10 cellular contexts compared by ENCODE assay signal in the genomic region with DNA sequence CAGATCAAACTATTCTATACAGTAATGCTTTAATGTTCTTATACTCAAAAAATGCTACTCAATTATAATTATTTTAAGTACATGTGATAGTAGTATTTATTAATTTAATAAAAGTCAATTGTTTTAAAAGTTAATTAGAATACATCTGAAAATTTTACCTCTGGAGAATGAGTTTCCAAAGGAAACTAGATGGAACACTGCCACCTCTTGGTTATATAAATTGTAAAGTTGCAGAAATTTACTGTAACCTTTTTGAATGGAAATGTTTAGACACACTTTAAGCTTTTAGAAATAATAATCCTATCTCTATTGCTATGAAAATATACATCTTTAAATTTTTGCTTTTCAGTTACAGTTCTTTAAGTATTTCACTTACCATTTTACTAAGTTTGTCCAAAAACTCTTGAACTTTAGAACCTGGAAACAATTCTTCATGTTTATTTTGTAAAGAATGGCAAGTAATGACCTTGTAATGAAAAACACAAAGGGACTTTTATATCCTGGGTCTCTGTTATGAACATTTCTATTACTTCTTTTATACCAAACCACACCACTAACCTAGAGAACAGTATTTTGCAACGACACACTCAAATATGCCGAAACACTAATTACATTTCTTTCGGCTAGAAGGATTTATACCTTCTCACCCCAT. TPM values are rescaled to one million over a fixed set of nuclear protein-coding genes. Genes with fewer than 3 reads are reported as not detected.
DNase-seq lines count a peak whose midpoint lies in the region; ATAC-seq, FAIRE-seq and TF ChIP-seq lines count a peak whose summit lies in the region.
"Had no signal": no experiment of that assay in that cellular context is flagged by ENCODE, and none has a peak within 500 bp of the region (broad histone marks: within the 10 kb centered on the region; RNA-seq: fewer than 3 reads in every experiment).

No MANE protein-coding gene starts in this region.

- CTCF ChIA-PET in H1 (lab: Charles Lee; ENCODE audit: partially characterized antibody) = interaction anchor here (1.0 to 2.2 kb wide), 7 partner anchors 10 to 404 kb away, joined by 3 to 7 read pairs (median 4); no protein-coding TSS in a partner anchor

- TF ChIP-seq CTCF in H1 (IDR thresholded peaks at IDR 0.05; ENCODE audit: control extremely low read depth in 1 of 3, insufficient read depth in 1 of 3, low read depth in 1 of 3, low read length in 3 of 3) = peak in 2 of 3 experiments; percentile 19 to 26; a peak in 2 of 4 replicates
- peak; percentile 43 for TF ChIP-seq CTCF in parathyroid adenoma (IDR thresholded peaks at IDR 0.05)

- no peak overlapping the region for H2BK5ac ChIP-seq in H1 (ENCODE audit: low read depth, low read length)

- H3K27me3 ChIP-seq in H1 (replicated peaks in 1 of 4; ENCODE audit: control insufficient read depth in 3 of 4, extremely low read depth in 1 of 4, insufficient read depth in 3 of 4, low read length in 3 of 4) = no peaks in the 10 kb centered on the region
- no peaks in the 10 kb centered on the region for H3K27me3 ChIP-seq in parathyroid adenoma (ENCODE audit: control insufficient read depth, insufficient read depth, low read length)

- no peaks in the 10 kb centered on the region for H3K9me3 ChIP-seq in H1 (ENCODE audit: insufficient read depth in 2 of 2, low read depth in 1 of 2, low read length in 1 of 2)
- no peaks in the 10 kb centered on the region for H3K9me3 ChIP-seq in parathyroid adenoma (ENCODE audit: control insufficient read depth, low read length)

- FAIRE-seq in H1 (lab: Jason Lieb, UNC) = no peak

- no peaks in the 10 kb centered on the region for H4K20me1 ChIP-seq in H1 (replicated peaks in 1 of 2; ENCODE audit: control insufficient read depth in 1 of 2, insufficient read depth in 2 of 2, low read length in 2 of 2)

- no peak overlapping the region for H4K8ac ChIP-seq in H1 (ENCODE audit: extremely low read depth, insufficient read depth, low read length)

- no peak overlapping the region for H3K23ac ChIP-seq in H1 (ENCODE audit: insufficient read length)

- H3K79me2 ChIP-seq in H1 (ENCODE audit: control insufficient read depth in 1 of 2, insufficient read depth in 2 of 2, low read length in 2 of 2) (no peaks in the 10 kb centered on the region), parathyroid adenoma (no peaks in the 10 kb centered on the region)

- H3K4me3 ChIP-seq in H1 (ENCODE audit: extremely low read depth in 1 of 4, insufficient read depth in 2 of 4, low read depth in 3 of 4, low read length in 4 of 4) = no peak overlapping the region
- H3K4me3 ChIP-seq in parathyroid adenoma (ENCODE audit: low read depth, low read length) = no peak overlapping the region

- no peak overlapping the region for H3K18ac ChIP-seq in H1 (ENCODE audit: extremely low read depth, low read length)

- H3K9ac ChIP-seq in H1 (replicated peaks in 1 of 4; ENCODE audit: extremely low read depth in 1 of 4, low read depth in 3 of 4, low read length in 3 of 4) (no peak overlapping the region), parathyroid adenoma (no peak overlapping the region)

- ATAC-seq in HG03196 (IDR thresholded peaks at IDR 0.05; ENCODE audit: unreplicated experiment) (no peak), HG03135 (IDR thresholded peaks at IDR 0.05; ENCODE audit: unreplicated experiment) (no peak)
- ATAC-seq: activated CD8-positive, alpha-beta memory T cell treated with anti-CD3 and anti-CD28 coated beads, Interleukin-2, amount 10 ng/mL, durations not matched to agents 7 days and 5 days had no signal

- no peak overlapping the region for H4K91ac ChIP-seq in H1 (replicated peaks; ENCODE audit: insufficient read length, low read length)

- 100% methylated on average over 3 of the region's 3 CpGs; no CpG with 5 or more reads in 1 of the 2 experiments for WGBS in H1 (ENCODE audit: extremely low coverage in 1 of 2, insufficient coverage in 1 of 2, insufficient read length in 1 of 2, insufficient replicate concordance in 2 of 2, low coverage in 1 of 2, low lambda C conversion rate in 2 of 2, missing lambda C conversion rate in 1 of 2), 2 experiments

- no peak overlapping the region for H2BK120ac ChIP-seq in H1 (replicated peaks; ENCODE audit: low read depth, low read length)

- no peaks in the 10 kb centered on the region for H3K23me2 ChIP-seq in H1 (ENCODE audit: low read depth, low read length)

- H3K4me1 ChIP-seq in H1 (replicated peaks in 1 of 4; ENCODE audit: control insufficient read depth in 3 of 4, insufficient read depth in 4 of 4, low read length in 3 of 4) (no peaks in the 10 kb centered on the region), parathyroid adenoma (peaks cover 9% of the 10 kb centered on the region)

- H3K4me2 ChIP-seq in H1 (ENCODE audit: insufficient read depth in 1 of 2, low read depth in 2 of 2, low read length in 2 of 2) = no peak overlapping the region
- no peak overlapping the region for H3K4me2 ChIP-seq in parathyroid adenoma (ENCODE audit: low read length)

- H3K14ac ChIP-seq in H1 (ENCODE audit: insufficient read length) = no peak overlapping the region

- POLR2A ChIA-PET in H1 (lab: Charles Lee; ENCODE audit: partially characterized antibody) = no interaction called here

- H3K27ac ChIP-seq in H1 (ENCODE audit: low read depth, low read length) = no peak overlapping the region
- no peak overlapping the region for H3K27ac ChIP-seq in parathyroid adenoma
- no peak overlapping the region for H3K27ac ChIP-seq in caudate nucleus (ENCODE audit: low read depth, low read length)

- no peak overlapping the region for H3K4ac ChIP-seq in H1 (replicated peaks; ENCODE audit: insufficient read length, low read depth, low read length)

- TF ChIP-seq POLR2A in H1 (IDR thresholded peaks at IDR 0.05; ENCODE audit: control extremely low read depth in 1 of 2, low read depth in 2 of 2, low read length in 2 of 2) = no peak

- no peak overlapping the region for H2BK20ac ChIP-seq in H1 (ENCODE audit: low read length)

- DNase-seq in DMS79 treated with DMSO at 0.1 percent for 48 hours (lab: John Stamatoyannopoulos, UW) (peak; percentile 8), DMS79 (lab: John Stamatoyannopoulos, UW) (no peak), NCI-H1105 treated with DMSO at 0.1 percent for 48 hours (lab: John Stamatoyannopoulos, UW) (peak; percentile 40), H1 (ENCODE audit: low read depth in 1 of 2, low spot score in 2 of 2) (no peak), caudate nucleus (lab: John Stamatoyannopoulos, UW) (no peak)
- DNase-seq: activated CD8-positive, alpha-beta memory T cell treated with anti-CD3 and anti-CD28 coated beads, Interleukin-2, amount 10 ng/mL, durations not matched to agents 7 days and 5 days; NCI-H1092 treated with DMSO at 0.1 percent for 48 hours had no signal

- peak in 1 of 2 experiments; percentile 62 for TF ChIP-seq RAD21 in H1 (IDR thresholded peaks at IDR 0.05 in 1 of 2, conservative IDR thresholded peaks at IDR 0.05 in 1 of 2; ENCODE audit: low read depth in 2 of 2, low read length in 2 of 2)

- H3K79me1 ChIP-seq in H1 (ENCODE audit: low read depth, low read length) = no peaks in the 10 kb centered on the region

- H4K5ac ChIP-seq in H1 (ENCODE audit: insufficient read length, low read depth, low read length) = no peak overlapping the region

- H2AK5ac ChIP-seq in H1 (ENCODE audit: low read depth, low read length) = no peak overlapping the region

- H2AFZ ChIP-seq in H1 (ENCODE audit: low read length) (no peak overlapping the region), parathyroid adenoma (no peak overlapping the region)

- no peak for TF ChIP-seq EP300 in H1 (IDR thresholded peaks at IDR 0.05; ENCODE audit: borderline replicate concordance in 1 of 2, low read depth in 2 of 2, low read length in 2 of 2)

- H2BK12ac ChIP-seq in H1 (ENCODE audit: low read depth, low read length) = no peak overlapping the region

- H2BK15ac ChIP-seq in H1 (ENCODE audit: low read length) = no peak overlapping the region

- H3K36me3 ChIP-seq in H1 (ENCODE audit: control insufficient read depth in 2 of 4, insufficient read depth in 4 of 4, low read length in 3 of 4) (no peaks in the 10 kb centered on the region), parathyroid adenoma (ENCODE audit: control insufficient read depth, insufficient read depth, low read length) (no peaks in the 10 kb centered on the region)

- H3K56ac ChIP-seq in H1 (replicated peaks; ENCODE audit: insufficient read length, low read depth, low read length) = no peak overlapping the region

TF ChIP-seq in H1, 55 proteins besides CTCF, POLR2A, EP300 and RAD21:
- TF ChIP-seq TBP (IDR thresholded peaks at IDR 0.05; ENCODE audit: low read depth, low read length) (no peak), CHD2 (IDR thresholded peaks at IDR 0.05; ENCODE audit: low read length) (no peak), HDAC6 (IDR thresholded peaks at IDR 0.05; ENCODE audit: low read depth, low read length) (no peak), GTF2F1 (IDR thresholded peaks at IDR 0.05; ENCODE audit: borderline replicate concordance, low read depth, low read length) (no peak), PHF8 (conservative IDR thresholded peaks at IDR 0.05; ENCODE audit: low read depth, low read length) (no peak), EZH2 (IDR thresholded peaks at IDR 0.05; ENCODE audit: low read depth, low read length, severe bottlenecking) (no peak), SIRT6 (IDR thresholded peaks at IDR 0.05; ENCODE audit: low read length) (no peak), CREB1 (IDR thresholded peaks at IDR 0.05) (no peak), HDAC2 (IDR thresholded peaks at IDR 0.05; ENCODE audit: borderline replicate concordance in 1 of 2, low read depth in 2 of 2, low read length in 2 of 2) (no peak), CEBPB (IDR thresholded peaks at IDR 0.05; ENCODE audit: low read depth, low read length) (no peak)
- TF ChIP-seq, protein P1, sequence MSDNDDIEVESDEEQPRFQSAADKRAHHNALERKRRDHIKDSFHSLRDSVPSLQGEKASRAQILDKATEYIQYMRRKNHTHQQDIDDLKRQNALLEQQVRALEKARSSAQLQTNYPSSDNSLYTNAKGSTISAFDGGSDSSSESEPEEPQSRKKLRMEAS (IDR thresholded peaks at IDR 0.05) = no peak
TF ChIP-seq in H1: peak in this region for 0.

RNA-seq across cellular contexts. Expression of a gene that starts 10.9 kb away (rescaled TPM):
- not detected in 2 replicates for total RNA-seq in H1 (2021; fragmentation: NEBNext Ultra II Directional; extraction: Animal tissue kit (Norgen Biotek cat#: 25700))
- polyA plus RNA-seq in H1 (2011; rRNA removed) = 0.02 and 0.03 TPM in 2 replicates
- 0.06 TPM for polyA plus RNA-seq in H1 (2011; cell fraction: cytosol; rRNA removed)
- polyA plus RNA-seq in H1 (2011; cell fraction: nucleus; rRNA removed) = not detected
- polyA plus RNA-seq in H1 (2012, experiment 1 of 2) = 0.04 to 0.17 TPM (median 0.10 TPM) in 4 replicates
- polyA plus RNA-seq in H1 (2012, experiment 2 of 2) = not detected
- 0.04 TPM for polyA plus RNA-seq in H1 (2013, experiment 1 of 2)
- 0.06 TPM for polyA plus RNA-seq in H1 (2013, experiment 2 of 2)
- 0.16 TPM in 1 of 2 replicates, not detected in the other for polyA minus RNA-seq in H1 (2011; rRNA and poly(A)+ RNA removed)
- polyA minus RNA-seq in H1 (2011; cell fraction: cytosol; rRNA and poly(A)+ RNA removed) = not detected
- 0.50 TPM for polyA minus RNA-seq in H1 (2011; cell fraction: nucleus; rRNA and poly(A)+ RNA removed)
- total RNA-seq: activated CD8-positive, alpha-beta memory T cell treated with anti-CD3 and anti-CD28 coated beads, Interleukin-2, amount 10 ng/mL, durations not matched to agents 7 days and 5 days had no signal

Comparison
In these comparisons a context has a peak if more than half of its experiments do, and no peak if none do; other contexts are left out.
1. DNase-seq: peak in DMS79 treated with DMSO at 0.1 percent for 48 hours (single experiment) and NCI-H1105 treated with DMSO at 0.1 percent for 48 hours (single experiment); none in DMS79 (single experiment), H1 (0 of 2) and caudate nucleus (0 of 61).